ENCODE assay signal across 11 cellular contexts in genomic region chr3:5250467-5251195, GRCh38.
A peak's percentile ranks its signal among the peaks of the same experiment; 100 is the strongest.
DNase-seq lines count a peak whose midpoint lies in the region; ATAC-seq, FAIRE-seq and TF ChIP-seq lines count a peak whose summit lies in the region.
"Had no signal": no experiment of that assay in that cellular context is flagged by ENCODE, and none has a peak within 500 bp of the region (broad histone marks: within the 10 kb centered on the region; RNA-seq: fewer than 3 reads in every experiment).

No MANE protein-coding gene starts in this region.

- 18% methylated on average over 9 of the region's 9 CpGs for WGBS in liver

- H3K4me3 Mint-ChIP-seq in astrocyte (ENCODE audit: unreplicated experiment) (no peak overlapping the region), type B pancreatic cell (peak overlapping the region; percentile 44)

- H3K36me3 Mint-ChIP-seq in astrocyte (ENCODE audit: low read depth, unreplicated experiment), result no peaks in the 10 kb centered on the region
- no peaks in the 10 kb centered on the region for H3K36me3 Mint-ChIP-seq in type B pancreatic cell

- H2AFZ ChIP-seq in astrocyte (ENCODE audit: low read depth, low read length), result peak overlapping the region; percentile 42
- H2AFZ ChIP-seq: parathyroid adenoma had no signal

- H3K4me1 Mint-ChIP-seq in astrocyte (ENCODE audit: low read depth, unreplicated experiment) (no peaks in the 10 kb centered on the region), type B pancreatic cell (ENCODE audit: unreplicated experiment) (peaks cover 17% of the 10 kb centered on the region)

- no peaks in the 10 kb centered on the region for H3K27me3 Mint-ChIP-seq in astrocyte (ENCODE audit: low read depth, unreplicated experiment)
- H3K27me3 Mint-ChIP-seq in type B pancreatic cell, result no peaks in the 10 kb centered on the region

- TF ChIP-seq CTCF in astrocyte (IDR thresholded peaks at IDR 0.05; ENCODE audit: insufficient read depth, low read depth, low read length) (no peak), liver (IDR thresholded peaks at IDR 0.05; ENCODE audit: low read depth, low read length, missing input control) (no peak), type B pancreatic cell (conservative IDR thresholded peaks at IDR 0.05) (no peak), Peyer's patch (IDR thresholded peaks at IDR 0.05) (no peak)

- H3K4me3 ChIP-seq in astrocyte (ENCODE audit: insufficient read depth, low read depth, low read length), result peak overlapping the region; percentile 45
- H3K4me3 ChIP-seq in liver (ENCODE audit: low read depth in 1 of 3, low read length in 3 of 3), result peak overlapping the region in 2 of 3 donors; percentile 47 to 68
- peak overlapping the region in 2 of 4 donors; percentile 31 to 47 for H3K4me3 ChIP-seq in Peyer's patch
- H3K4me3 ChIP-seq: BLaER1 treated with 17β-estradiol and CSF1 and Interleukin-3, amounts not matched to agents 10 nM and 100 nM had no signal

- H3K4me2 ChIP-seq in astrocyte (ENCODE audit: low read length), result peak overlapping the region; percentile 74
- H3K4me2 ChIP-seq: BLaER1 treated with 17β-estradiol and CSF1 and Interleukin-3, amounts not matched to agents 10 nM and 100 nM had no signal

- TF ChIP-seq POLR2A in Peyer's patch (IDR thresholded peaks at IDR 0.05), result no peak

- no peaks in the 10 kb centered on the region for H3K9me3 Mint-ChIP-seq in astrocyte (ENCODE audit: unreplicated experiment)
- peaks cover 7% of the 10 kb centered on the region for H3K9me3 Mint-ChIP-seq in type B pancreatic cell

- no peaks in the 10 kb centered on the region for H3K9me3 ChIP-seq in astrocyte (ENCODE audit: insufficient read depth, low read depth, low read length)
- no peaks in the 10 kb centered on the region for H3K9me3 ChIP-seq in liver (ENCODE audit: control insufficient read depth in 4 of 4, low read length in 3 of 4)
- H3K9me3 ChIP-seq in Peyer's patch, result no peaks in the 10 kb centered on the region
- H3K9me3 ChIP-seq: BLaER1 treated with 17β-estradiol and CSF1 and Interleukin-3, amounts not matched to agents 10 nM and 100 nM had no signal

- no peaks in the 10 kb centered on the region for H3K4me1 ChIP-seq in astrocyte (ENCODE audit: insufficient read depth, low read length)
- H3K4me1 ChIP-seq in liver (ENCODE audit: control insufficient read depth in 4 of 4, insufficient read depth in 4 of 4, low read length in 3 of 4), result peaks cover 0 to 11% (median 2%) of the 10 kb centered on the region in 4 donors
- H3K4me1 ChIP-seq in Peyer's patch, result peaks cover 0 to 4% (median 0%) of the 10 kb centered on the region in 4 donors
- H3K4me1 ChIP-seq: parathyroid adenoma had no signal

- TF ChIP-seq RAD21 in liver (IDR thresholded peaks at IDR 0.05), result peak in 1 of 2 donors; percentile 24

- DNase-seq in NCI-H510A treated with DMSO at 0.1 percent for 48 hours (lab: John Stamatoyannopoulos, UW), result peak; percentile 3
- no peak for DNase-seq in NCI-H510A (lab: John Stamatoyannopoulos, UW)
- DNase-seq in astrocyte (ENCODE audit: low read depth), result no peak
- no peak for DNase-seq in type B pancreatic cell (ENCODE audit: extremely low spot score, unreplicated experiment)
- DNase-seq in Peyer's patch, result no peak
- DNase-seq: GOT3 had no signal

- no peak for FAIRE-seq in astrocyte (lab: Jason Lieb, UNC)

- H3K36me3 ChIP-seq in astrocyte (ENCODE audit: insufficient read depth, low read length), result no peaks in the 10 kb centered on the region
- no peaks in the 10 kb centered on the region for H3K36me3 ChIP-seq in liver (ENCODE audit: control insufficient read depth in 4 of 4, insufficient read depth in 3 of 4, low read depth in 1 of 4, low read length in 3 of 4)
- no peaks in the 10 kb centered on the region for H3K36me3 ChIP-seq in Peyer's patch
- H3K36me3 ChIP-seq: BLaER1 treated with 17β-estradiol and CSF1 and Interleukin-3, amounts not matched to agents 10 nM and 100 nM had no signal

- no peaks in the 10 kb centered on the region for H4K20me1 ChIP-seq in astrocyte (ENCODE audit: insufficient read depth, low read length)
- H4K20me1 ChIP-seq: BLaER1 treated with 17β-estradiol and CSF1 and Interleukin-3, amounts not matched to agents 10 nM and 100 nM had no signal

- no peaks in the 10 kb centered on the region for H3K79me2 ChIP-seq in astrocyte (ENCODE audit: insufficient read depth, low read length)
- H3K79me2 ChIP-seq: parathyroid adenoma had no signal

- H3K9ac ChIP-seq in astrocyte (ENCODE audit: low read length) (peak overlapping the region; percentile 10), liver (ENCODE audit: low read depth in 1 of 2, low read length in 2 of 2) (peak overlapping the region in 1 of 2 donors; percentile 14)
- H3K9ac ChIP-seq: BLaER1 treated with 17β-estradiol and CSF1 and Interleukin-3, amounts not matched to agents 10 nM and 100 nM; parathyroid adenoma had no signal

- no peak for ATAC-seq in GM19455 (IDR thresholded peaks at IDR 0.05; ENCODE audit: unreplicated experiment)
- ATAC-seq in GM19397 (IDR thresholded peaks at IDR 0.05; ENCODE audit: unreplicated experiment), result no peak

- H3K27ac Mint-ChIP-seq in astrocyte (ENCODE audit: unreplicated experiment) (no peak overlapping the region), type B pancreatic cell (peak overlapping the region; percentile 29)

- H3K27me3 ChIP-seq in astrocyte (ENCODE audit: insufficient read depth, low read length) (peaks cover 3% of the 10 kb centered on the region), liver (ENCODE audit: control insufficient read depth in 4 of 4, insufficient read depth in 4 of 4, low read length in 3 of 4) (no peaks in the 10 kb centered on the region), Peyer's patch (no peaks in the 10 kb centered on the region)
- H3K27me3 ChIP-seq: BLaER1 treated with 17β-estradiol and CSF1 and Interleukin-3, amounts not matched to agents 10 nM and 100 nM had no signal

- H3K27ac ChIP-seq in astrocyte (ENCODE audit: low read depth, low read length) (no peak overlapping the region), liver (ENCODE audit: low read depth in 1 of 2, low read length in 2 of 2) (no peak overlapping the region), Peyer's patch (no peak overlapping the region)
- H3K27ac ChIP-seq: BLaER1 treated with 17β-estradiol and CSF1 and Interleukin-3, amounts not matched to agents 10 nM and 100 nM; parathyroid adenoma had no signal

TF ChIP-seq in liver, 16 proteins besides CTCF, POLR2A, EP300 and RAD21:
- TF ChIP-seq SP1 (IDR thresholded peaks at IDR 0.05) (peak; percentile 73), FOXA1 (IDR thresholded peaks at IDR 0.05) (no peak), ATF3 (IDR thresholded peaks at IDR 0.05) (no peak), GABPA (IDR thresholded peaks at IDR 0.05 in 1 of 2, conservative IDR thresholded peaks at IDR 0.05 in 1 of 2) (no peak), HNF4A (conservative IDR thresholded peaks at IDR 0.05) (peak; percentile 68 to 76), FOXA2 (IDR thresholded peaks at IDR 0.05) (peak; percentile 21), TAF1 (conservative IDR thresholded peaks at IDR 0.05) (no peak), NR2F2 (IDR thresholded peaks at IDR 0.05) (no peak), HNF4G (IDR thresholded peaks at IDR 0.05) (peak; percentile 44), ZBTB33 (IDR thresholded peaks at IDR 0.05) (no peak), YY1 (IDR thresholded peaks at IDR 0.05) (no peak), REST (IDR thresholded peaks at IDR 0.05) (no peak), EGR1 (IDR thresholded peaks at IDR 0.05; ENCODE audit: low read depth in 2 of 2) (no peak)
- TF ChIP-seq, protein P1, sequence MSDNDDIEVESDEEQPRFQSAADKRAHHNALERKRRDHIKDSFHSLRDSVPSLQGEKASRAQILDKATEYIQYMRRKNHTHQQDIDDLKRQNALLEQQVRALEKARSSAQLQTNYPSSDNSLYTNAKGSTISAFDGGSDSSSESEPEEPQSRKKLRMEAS (IDR thresholded peaks at IDR 0.05), result no peak
